In genomic region chr5:177389368-177390169, GRCh38 we compare ENCODE assay signal across 1 cellular context.
TF ChIP-seq lines count a peak whose summit lies in the region.

No MANE protein-coding gene starts in this region.

TF ChIP-seq in endothelial cell of umbilical vein, 7 proteins besides CTCF, POLR2A, EP300 and RAD21 (continued from another document):
- TF ChIP-seq JUN (IDR thresholded peaks at IDR 0.05; ENCODE audit: borderline replicate concordance, insufficient read depth, insufficient read length, low read depth) = no peak
- no peak for TF ChIP-seq POLR2AphosphoS5 (IDR thresholded peaks at IDR 0.05; ENCODE audit: insufficient read depth, low read depth, low read length)
- TF ChIP-seq EZH2 (IDR thresholded peaks at IDR 0.05; ENCODE audit: borderline replicate concordance, low read depth, low read length, severe bottlenecking) = no peak
- peak; percentile 18 for TF ChIP-seq FOS (IDR thresholded peaks at IDR 0.05; ENCODE audit: borderline replicate concordance, insufficient read depth, low read length)
- TF ChIP-seq MAX (IDR thresholded peaks at IDR 0.05; ENCODE audit: insufficient read depth, insufficient read length) = no peak
TF ChIP-seq in endothelial cell of umbilical vein: peak in this region for 1.
